In genomic region chr6:75611702-75612375, GRCh38 we compare ENCODE assay signal across 8 cellular contexts. TPM values are rescaled to one million over a fixed set of nuclear protein-coding genes. Genes with fewer than 3 reads are reported as not detected.
DNase-seq lines count a peak whose midpoint lies in the region; ATAC-seq lines count a peak whose summit lies in the region.

No MANE protein-coding gene starts in this region.

- intact Hi-C loops in left ventricle myocardium superior (cut with micrococcal nuclease), result no loop called here
- intact Hi-C loops in cardiac septum (cut with DNase I), result no loop called here

- H3K36me3 Mint-ChIP-seq in memory B cell, result peaks cover under 1% of the 10 kb centered on the region

- no peaks in the 10 kb centered on the region for H3K9me3 Mint-ChIP-seq in memory B cell

- peaks cover 53% of the 10 kb centered on the region for H3K4me1 Mint-ChIP-seq in memory B cell

- peak overlapping the region; percentile 35 for H3K27ac Mint-ChIP-seq in memory B cell

- peak; percentile 14 for ATAC-seq in left ventricle myocardium superior
- peak; percentile 26 for ATAC-seq in memory B cell (ENCODE audit: low read depth)
- no peak for ATAC-seq in HG03139 (IDR thresholded peaks at IDR 0.05; ENCODE audit: unreplicated experiment)

- H3K27me3 Mint-ChIP-seq in memory B cell, result no peaks in the 10 kb centered on the region

- H3K4me3 Mint-ChIP-seq in memory B cell, result peak overlapping the region; percentile 58

- no peak for DNase-seq in left ventricle myocardium superior
- no peak for DNase-seq in cardiac septum (ENCODE audit: low spot score)
- peak; percentile 10 for DNase-seq in UCSD-AML1 (lab: John Stamatoyannopoulos, UW; ENCODE audit: unreplicated experiment)
- DNase-seq in memory B cell (ENCODE audit: low spot score in 2 of 2), result no peak
- DNase-seq in ureter (ENCODE audit: low spot score), result no peak
- DNase-seq in NCI-H1694 treated with DMSO at 0.1 percent for 48 hours (lab: John Stamatoyannopoulos, UW), result no peak
- no peak for DNase-seq in NCI-H2081 treated with DMSO at 0.1 percent for 48 hours (lab: John Stamatoyannopoulos, UW)

RNA-seq across cellular contexts. Expression of gene SENP6, which starts 10.2 kb away (rescaled TPM):
- total RNA-seq in left ventricle myocardium superior (57.7 TPM), cardiac septum (68.0 TPM), ureter (173 TPM)
